21 cellular contexts compared by ENCODE assay signal in the genomic region with DNA sequence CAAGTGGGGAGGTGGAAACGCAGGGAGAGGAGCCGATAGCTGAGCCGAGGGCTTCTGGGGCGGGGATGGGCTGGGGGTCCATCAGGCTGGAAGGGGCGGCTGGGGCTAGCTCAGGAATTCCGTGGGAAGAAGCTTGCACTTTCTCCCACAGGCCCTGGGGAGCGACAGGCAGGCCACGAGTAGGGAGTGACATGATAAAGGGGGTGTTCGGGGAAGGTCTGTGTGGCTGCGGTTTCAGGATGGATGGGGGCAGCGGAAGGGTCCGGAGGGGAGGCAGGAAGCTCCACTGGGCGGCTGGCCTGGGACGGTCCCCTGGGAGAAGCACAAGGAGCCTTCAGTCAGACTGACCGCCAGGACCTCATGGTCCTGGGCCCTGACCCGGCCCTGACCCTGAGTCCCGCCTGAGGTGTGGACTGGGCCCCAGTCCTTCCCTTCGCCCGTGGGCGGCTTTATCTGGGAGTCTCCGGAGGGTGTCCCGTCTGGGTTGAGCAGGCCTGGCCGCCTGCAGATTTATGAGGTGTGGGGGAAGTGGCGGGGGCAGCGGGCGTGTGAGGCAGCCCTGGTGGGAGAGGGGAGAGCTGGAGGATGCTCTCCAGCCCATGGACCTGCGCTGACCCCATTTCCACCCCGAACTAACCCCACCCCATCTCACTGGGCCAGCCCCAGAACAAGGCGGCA. TPM values are rescaled to one million over a fixed set of nuclear protein-coding genes. Genes with fewer than 3 reads are reported as not detected.
"Had no signal": no experiment of that assay in that cellular context is flagged by ENCODE, and none has a peak within 500 bp of the region (broad histone marks: within the 10 kb centered on the region; RNA-seq: fewer than 3 reads in every experiment).

No MANE protein-coding gene starts in this region.

- FAIRE-seq: bronchial epithelial cell had no signal

- H3K4me3 ChIP-seq: adrenal gland, Peyer's patch, SJCRH30 had no signal

- H3K27me3 ChIP-seq: adrenal gland, Peyer's patch, SJCRH30 had no signal

- H3K27ac ChIP-seq: adrenal gland, Peyer's patch, RWPE1, SJCRH30 had no signal

- H3K4me1 ChIP-seq: adrenal gland, SJCRH30 had no signal

- H3K36me3 ChIP-seq: adrenal gland, Peyer's patch, SJCRH30 had no signal

- DNase-seq: activated CD4-positive, alpha-beta T cell treated with anti-CD3 and anti-CD28 coated beads for 4 hours; activated CD8-positive, alpha-beta memory T cell treated with anti-CD3 and anti-CD28 coated beads, Interleukin-2, amount 50 U/mL, for 48 hours; activated CD8-positive, alpha-beta T cell treated with anti-CD3 and anti-CD28 coated beads, Interleukin-2, amount 10 ng/mL, durations not matched to agents 7 days and 5 days; activated naive CD4-positive, alpha-beta T cell treated with anti-CD3 and anti-CD28 coated beads, Interleukin-2, amount 50 U/mL, for 16 hours; activated naive CD8-positive, alpha-beta T cell treated with anti-CD3 and anti-CD28 coated beads, Interleukin-2, amount 10 ng/mL, durations not matched to agents 7 days and 5 days; activated T-cell treated with anti-CD3 and anti-CD28 coated beads, Interleukin-2, amount 50 U/mL, for 1 hour; adrenal gland; anterior cingulate cortex; Kasumi-1; NCI-H1105 treated with DMSO at 0.1 percent for 48 hours; NCI-H1436 treated with DMSO at 0.1 percent for 48 hours; NCI-H187; NCI-H2081; NCI-H510A treated with DMSO at 0.1 percent for 48 hours; NCI-H69; Peyer's patch; Right ventricle myocardium superior; SJCRH30 had no signal

- ATAC-seq: activated CD4-positive, CD25-positive, alpha-beta regulatory T cell treated with anti-CD3 and anti-CD28 coated beads, Interleukin-2, amount 50 U/mL, for 24 hours; activated CD8-positive, alpha-beta T cell treated with anti-CD3 and anti-CD28 coated beads, Interleukin-2, amount 10 ng/mL, durations not matched to agents 7 days and 5 days had no signal

- H3K9me3 ChIP-seq: adrenal gland, Peyer's patch, SJCRH30 had no signal

RNA-seq across cellular contexts. Expression of gene EPHB2, which starts 45.6 kb away (rescaled TPM):
- total RNA-seq: activated CD8-positive, alpha-beta T cell treated with anti-CD3 and anti-CD28 coated beads, Interleukin-2, amount 10 ng/mL, durations not matched to agents 7 days and 5 days had no signal
